1 cellular context compared by ENCODE assay signal in genomic region chr11:6745465-6746015, GRCh38.
TF ChIP-seq lines count a peak whose summit lies in the region.

No MANE protein-coding gene starts in this region.

TF ChIP-seq in K562, 482 proteins besides CTCF, POLR2A, EP300 and RAD21 (continued from another document and continues in another):
- TF ChIP-seq CUX1 (CRISPR knock-in tag; IDR thresholded peaks at IDR 0.05) (no peak), ZNF764 (CRISPR knock-in tag; IDR thresholded peaks at IDR 0.05; ENCODE audit: low read depth) (no peak), L3MBTL2 (IDR thresholded peaks at IDR 0.05) (0 out of 2 replicates have a peak, but pooled peaks have one; percentile 44), SMARCB1 (IDR thresholded peaks at IDR 0.05; ENCODE audit: insufficient read length, low read depth) (no peak), HNRNPLL (IDR thresholded peaks at IDR 0.05; ENCODE audit: low read depth, low read length, poor library complexity, severe bottlenecking) (no peak), NFATC3 (IDR thresholded peaks at IDR 0.05) (no peak), HIVEP1 (CRISPR knock-in tag; IDR thresholded peaks at IDR 0.05) (no peak), E4F1 (CRISPR knock-in tag; IDR thresholded peaks at IDR 0.05; ENCODE audit: borderline replicate concordance) (no peak), GATAD2A (IDR thresholded peaks at IDR 0.05) (no peak), SRSF3 (IDR thresholded peaks at IDR 0.05; ENCODE audit: insufficient read depth, low read length) (no peak), ZFP91 (CRISPR knock-in tag; IDR thresholded peaks at IDR 0.05) (no peak), TCF3 (CRISPR knock-in tag; IDR thresholded peaks at IDR 0.05) (peak; percentile 55), HDAC2 (IDR thresholded peaks at IDR 0.05) (no peak), SMAD1 (IDR thresholded peaks at IDR 0.05; ENCODE audit: low read depth, low read length, partially characterized antibody) (no peak), ZBTB2 (IDR thresholded peaks at IDR 0.05) (no peak), DPF2 (IDR thresholded peaks at IDR 0.05) (peak; percentile 70; the same call in 1 of the 2 replicates), CGGBP1 (CRISPR knock-in tag; IDR thresholded peaks at IDR 0.05) (no peak), FOXP4 (CRISPR knock-in tag; IDR thresholded peaks at IDR 0.05; ENCODE audit: borderline replicate concordance) (no peak), HMG20B (CRISPR knock-in tag; IDR thresholded peaks at IDR 0.05) (no peak), ZNF778 (CRISPR knock-in tag; IDR thresholded peaks at IDR 0.05) (no peak), ZNF707 (CRISPR knock-in tag; conservative IDR thresholded peaks at IDR 0.05) (no peak), ZNF586 (CRISPR knock-in tag; conservative IDR thresholded peaks at IDR 0.05) (no peak), JUND (IDR thresholded peaks at IDR 0.05; ENCODE audit: borderline replicate concordance, low read depth, low read length) (no peak), JUND (tag; IDR thresholded peaks at IDR 0.05; ENCODE audit: borderline replicate concordance, low read depth, low read length) (no peak), FUS (optimal IDR thresholded peaks at IDR 0.05; ENCODE audit: low read depth, low read length) (no peak), NONO (IDR thresholded peaks at IDR 0.05; ENCODE audit: low read depth in 2 of 2, low read length in 1 of 2) (no peak), THAP7 (CRISPR knock-in tag; IDR thresholded peaks at IDR 0.05) (no peak), ZBTB9 (CRISPR knock-in tag; IDR thresholded peaks at IDR 0.05) (0 out of 2 replicates have a peak, but pooled peaks have one; percentile 26), CXXC5 (CRISPR knock-in tag; IDR thresholded peaks at IDR 0.05) (no peak), PATZ1 (CRISPR knock-in tag; IDR thresholded peaks at IDR 0.05; ENCODE audit: borderline replicate concordance) (no peak), RCOR1 (IDR thresholded peaks at IDR 0.05; ENCODE audit: borderline replicate concordance in 1 of 2, low read depth in 2 of 2, low read length in 2 of 2) (peak in 1 of 2 experiments; percentile 54; a peak in 1 of 4 replicates), HES1 (IDR thresholded peaks at IDR 0.05; ENCODE audit: low read depth) (no peak), RB1 (IDR thresholded peaks at IDR 0.05; ENCODE audit: low read depth) (no peak), KDM2B (CRISPR knock-in tag; IDR thresholded peaks at IDR 0.05) (no peak), JUN (IDR thresholded peaks at IDR 0.05; ENCODE audit: borderline replicate concordance, low read depth, low read length) (0 out of 2 replicates have a peak, but pooled peaks have one; percentile 26), JUN (CRISPR knock-in tag; IDR thresholded peaks at IDR 0.05; ENCODE audit: borderline replicate concordance) (no peak), ZNF239 (CRISPR knock-in tag; IDR thresholded peaks at IDR 0.05) (no peak), LEF1 (IDR thresholded peaks at IDR 0.05) (peak; percentile 74; the same call in 1 of the 2 replicates), ZNF232 (CRISPR knock-in tag; IDR thresholded peaks at IDR 0.05) (no peak), BRD4 (IDR thresholded peaks at IDR 0.05) (0 out of 2 replicates have a peak, but pooled peaks have one; percentile 28), ZNF561 (CRISPR knock-in tag; conservative IDR thresholded peaks at IDR 0.05) (no peak)
